ENCODE assay signal across 1 cellular context in the genomic region with DNA sequence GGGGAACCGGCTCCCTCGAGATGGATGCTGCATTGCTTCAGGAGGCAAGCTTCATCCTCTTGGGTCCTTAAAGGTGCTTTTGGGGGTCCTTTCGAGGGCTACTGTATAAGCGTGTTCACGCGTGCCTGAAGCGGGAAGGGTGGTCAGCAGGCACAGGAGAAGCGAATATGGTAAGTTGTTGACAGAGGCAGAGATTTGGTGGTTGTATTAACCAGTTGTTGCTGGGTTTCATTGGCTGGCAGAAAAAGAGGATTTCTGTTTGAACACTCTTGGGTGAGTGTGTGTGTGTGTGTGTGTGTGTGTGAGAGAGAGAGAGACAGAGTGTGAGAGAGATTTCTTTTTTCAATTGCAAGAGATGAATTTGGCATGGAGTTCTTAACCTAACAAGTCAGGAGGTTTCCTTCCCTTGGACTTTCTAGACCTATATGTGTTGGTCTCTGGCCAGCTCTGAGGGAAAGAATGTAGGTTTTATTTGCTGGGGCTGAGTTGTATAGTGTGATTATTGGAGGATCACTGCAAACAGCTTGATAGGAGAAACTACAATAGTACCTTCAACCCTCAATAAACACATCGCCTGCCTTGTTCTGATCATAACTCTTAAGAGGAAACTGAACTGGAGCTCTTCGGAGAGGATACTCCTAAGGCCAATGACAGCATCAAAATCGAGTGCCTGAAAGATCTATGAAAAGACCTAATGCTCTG.
TF ChIP-seq lines count a peak whose summit lies in the region.

No MANE protein-coding gene starts in this region.

TF ChIP-seq in HEK293, 187 proteins besides CTCF, POLR2A, EP300 and RAD21 (continued from another document):
- TF ChIP-seq, protein P1, sequence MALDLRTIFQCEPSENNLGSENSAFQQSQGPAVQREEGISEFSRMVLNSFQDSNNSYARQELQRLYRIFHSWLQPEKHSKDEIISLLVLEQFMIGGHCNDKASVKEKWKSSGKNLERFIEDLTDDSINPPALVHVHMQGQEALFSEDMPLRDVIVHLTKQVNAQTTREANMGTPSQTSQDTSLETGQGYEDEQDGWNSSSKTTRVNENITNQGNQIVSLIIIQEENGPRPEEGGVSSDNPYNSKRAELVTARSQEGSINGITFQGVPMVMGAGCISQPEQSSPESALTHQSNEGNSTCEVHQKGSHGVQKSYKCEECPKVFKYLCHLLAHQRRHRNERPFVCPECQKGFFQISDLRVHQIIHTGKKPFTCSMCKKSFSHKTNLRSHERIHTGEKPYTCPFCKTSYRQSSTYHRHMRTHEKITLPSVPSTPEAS (tag by site-specific recombination; IDR thresholded peaks at IDR 0.05), result peak; percentile 75; the same call in 1 of the 2 replicates
- TF ChIP-seq ZBTB7A (tag by site-specific recombination; IDR thresholded peaks at IDR 0.05; ENCODE audit: low read depth), result peak; percentile 67; the same call in 1 of the 2 replicates
